ENCODE assay signal across 1 cellular context in the genomic region with DNA sequence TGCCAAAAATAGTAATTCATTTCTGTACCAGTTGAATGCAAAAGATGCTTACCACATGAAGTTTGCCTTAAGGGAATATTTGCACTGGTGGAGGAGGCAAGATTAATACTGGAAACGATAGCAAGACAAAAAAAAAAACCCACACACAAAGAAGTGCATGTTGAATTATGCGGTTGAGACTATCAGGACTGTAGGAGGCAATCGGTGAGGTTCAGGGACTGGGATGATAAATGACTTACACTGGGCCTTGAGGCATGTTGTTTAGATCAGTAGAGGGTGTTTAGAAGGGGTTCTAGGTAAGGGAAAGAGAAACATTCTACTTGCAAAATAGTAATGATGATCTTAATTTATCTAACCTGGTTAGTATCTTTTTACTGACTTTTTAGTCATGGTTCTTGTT.
TF ChIP-seq lines count a peak whose summit lies in the region.

No MANE protein-coding gene starts in this region.

TF ChIP-seq in HCT116, 20 proteins besides CTCF, POLR2A, EP300 and RAD21 (continued from another document):
- TF ChIP-seq, protein P1, sequence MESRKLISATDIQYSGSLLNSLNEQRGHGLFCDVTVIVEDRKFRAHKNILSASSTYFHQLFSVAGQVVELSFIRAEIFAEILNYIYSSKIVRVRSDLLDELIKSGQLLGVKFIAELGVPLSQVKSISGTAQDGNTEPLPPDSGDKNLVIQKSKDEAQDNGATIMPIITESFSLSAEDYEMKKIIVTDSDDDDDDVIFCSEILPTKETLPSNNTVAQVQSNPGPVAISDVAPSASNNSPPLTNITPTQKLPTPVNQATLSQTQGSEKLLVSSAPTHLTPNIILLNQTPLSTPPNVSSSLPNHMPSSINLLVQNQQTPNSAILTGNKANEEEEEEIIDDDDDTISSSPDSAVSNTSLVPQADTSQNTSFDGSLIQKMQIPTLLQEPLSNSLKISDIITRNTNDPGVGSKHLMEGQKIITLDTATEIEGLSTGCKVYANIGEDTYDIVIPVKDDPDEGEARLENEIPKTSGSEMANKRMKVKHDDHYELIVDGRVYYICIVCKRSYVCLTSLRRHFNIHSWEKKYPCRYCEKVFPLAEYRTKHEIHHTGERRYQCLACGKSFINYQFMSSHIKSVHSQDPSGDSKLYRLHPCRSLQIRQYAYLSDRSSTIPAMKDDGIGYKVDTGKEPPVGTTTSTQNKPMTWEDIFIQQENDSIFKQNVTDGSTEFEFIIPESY (IDR thresholded peaks at IDR 0.05; ENCODE audit: extremely low read depth, insufficient replicate concordance, low read length): no peak
- no peak for TF ChIP-seq TCF7L2 (IDR thresholded peaks at IDR 0.05; ENCODE audit: borderline replicate concordance, extremely low read depth, insufficient read depth, insufficient read length)
- TF ChIP-seq YY1 (IDR thresholded peaks at IDR 0.05; ENCODE audit: extremely low read depth, insufficient replicate concordance, low read depth, low read length): no peak
- no peak for TF ChIP-seq CBX3 (IDR thresholded peaks at IDR 0.05; ENCODE audit: low read depth)
- TF ChIP-seq EZH2phosphoT487 (IDR thresholded peaks at IDR 0.05; ENCODE audit: borderline replicate concordance): no peak
- TF ChIP-seq EZH2 (IDR thresholded peaks at IDR 0.05): no peak
- no peak for TF ChIP-seq SIN3A (IDR thresholded peaks at IDR 0.05; ENCODE audit: low read depth)
- TF ChIP-seq, protein P2, sequence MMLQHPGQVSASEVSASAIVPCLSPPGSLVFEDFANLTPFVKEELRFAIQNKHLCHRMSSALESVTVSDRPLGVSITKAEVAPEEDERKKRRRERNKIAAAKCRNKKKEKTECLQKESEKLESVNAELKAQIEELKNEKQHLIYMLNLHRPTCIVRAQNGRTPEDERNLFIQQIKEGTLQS (IDR thresholded peaks at IDR 0.05): no peak
- TF ChIP-seq ZFX (IDR thresholded peaks at IDR 0.05): no peak
